In the genomic region with DNA sequence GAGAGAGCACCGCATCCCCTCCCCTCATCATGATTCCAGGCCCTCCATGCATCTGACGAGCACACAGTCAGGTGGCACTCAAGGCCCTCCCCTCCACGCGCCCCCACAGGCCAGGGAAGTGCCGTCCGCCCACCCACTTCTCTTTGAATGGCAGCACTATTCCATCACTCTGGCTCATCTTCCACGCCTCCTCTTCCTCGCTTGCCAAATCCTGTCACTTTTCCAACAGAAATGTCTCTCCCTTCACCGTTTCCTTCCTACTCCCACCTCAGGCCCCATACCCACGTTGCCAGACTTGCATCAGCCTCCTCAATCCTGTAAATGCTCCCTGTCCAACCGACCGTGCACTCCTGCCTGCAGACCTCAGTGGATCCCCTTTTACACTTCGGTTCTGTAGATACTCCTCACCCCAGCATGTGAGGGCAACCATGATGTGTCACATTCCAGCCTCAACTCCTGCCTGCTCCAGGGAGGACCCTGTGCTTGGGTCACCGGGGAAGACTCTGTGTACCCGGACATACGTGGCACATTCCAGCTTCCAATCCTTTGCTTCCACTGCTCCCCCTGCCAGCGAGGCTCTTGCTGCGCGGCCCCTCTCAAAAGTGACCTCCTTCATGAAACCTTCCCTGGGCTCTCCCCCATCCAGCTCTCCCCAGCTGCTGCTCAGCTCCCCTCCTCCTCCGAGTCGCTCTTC, we compare ENCODE assay signal across 25 cellular contexts. TPM values are rescaled to one million over a fixed set of nuclear protein-coding genes. Genes with fewer than 3 reads are reported as not detected.
DNase-seq lines count a peak whose midpoint lies in the region; ATAC-seq and TF ChIP-seq lines count a peak whose summit lies in the region.
"Had no signal": no experiment of that assay in that cellular context is flagged by ENCODE, and none has a peak within 500 bp of the region (broad histone marks: within the 10 kb centered on the region; RNA-seq: fewer than 3 reads in every experiment).

No MANE protein-coding gene starts in this region.

- no peaks in the 10 kb centered on the region for H3K27me3 ChIP-seq in BLaER1 treated with 17β-estradiol and CSF1 and Interleukin-3, amounts not matched to agents 10 nM and 100 nM
- H3K27me3 ChIP-seq in muscle layer of colon (ENCODE audit: control insufficient read depth in 1 of 2, insufficient read depth in 2 of 2, low read length in 2 of 2) (no peaks in the 10 kb centered on the region), stomach smooth muscle (ENCODE audit: control insufficient read depth in 1 of 2, insufficient read depth in 2 of 2, low read length in 2 of 2) (no peaks in the 10 kb centered on the region), MM.1S (replicated peaks; ENCODE audit: insufficient read depth, low read length) (no peaks in the 10 kb centered on the region)
- H3K27me3 ChIP-seq: vagina had no signal

- H3F3A ChIP-seq in MM.1S (ENCODE audit: insufficient read depth, low read length): no peaks in the 10 kb centered on the region

- peak overlapping the region in 6 of 11 experiments; percentile 5 to 95 (median 86); a peak in 8 of 22 replicates for H3K4me2 ChIP-seq in BLaER1 treated with 17β-estradiol and CSF1 and Interleukin-3, amounts not matched to agents 10 nM and 100 nM
- no peak overlapping the region for H3K4me2 ChIP-seq in MM.1S (ENCODE audit: low read depth, low read length)

- H2AFZ ChIP-seq in MM.1S (ENCODE audit: low read length): no peak overlapping the region

- peaks cover 14 to 100% (median 86%) of the 10 kb centered on the region in 10 experiments for H3K4me1 ChIP-seq in BLaER1 treated with 17β-estradiol and CSF1 and Interleukin-3, amounts not matched to agents 10 nM and 100 nM
- H3K4me1 ChIP-seq in muscle layer of colon (ENCODE audit: insufficient read depth, low read length): peaks cover 87% of the 10 kb centered on the region
- peaks cover 98% of the 10 kb centered on the region for H3K4me1 ChIP-seq in stomach smooth muscle (ENCODE audit: control insufficient read depth, insufficient read depth, low read length)
- no peaks in the 10 kb centered on the region for H3K4me1 ChIP-seq in MM.1S (ENCODE audit: low read length)
- H3K4me1 ChIP-seq: psoas muscle had no signal

- H3K36me3 ChIP-seq in BLaER1 treated with 17β-estradiol and CSF1 and Interleukin-3, amounts not matched to agents 10 nM and 100 nM: no peaks in the 10 kb centered on the region
- H3K36me3 ChIP-seq in muscle layer of colon (ENCODE audit: insufficient read depth, low read length) (no peaks in the 10 kb centered on the region), stomach smooth muscle (ENCODE audit: control insufficient read depth in 2 of 2, insufficient read depth in 2 of 2, low read length in 2 of 2) (no peaks in the 10 kb centered on the region), MM.1S (replicated peaks; ENCODE audit: insufficient read depth, low read length) (no peaks in the 10 kb centered on the region)
- H3K36me3 ChIP-seq: vagina had no signal

- H3K27ac ChIP-seq in BLaER1 treated with 17β-estradiol and CSF1 and Interleukin-3, amounts not matched to agents 10 nM and 100 nM: no peak overlapping the region
- H3K27ac ChIP-seq in muscle layer of colon (ENCODE audit: low read depth, low read length) (peak overlapping the region; percentile 41), stomach smooth muscle (ENCODE audit: low read length) (peak overlapping the region; percentile 93), MM.1S (ENCODE audit: low read length) (no peak overlapping the region)
- H3K27ac ChIP-seq: HL-60, psoas muscle, vagina had no signal

- H3K9ac ChIP-seq in BLaER1 treated with 17β-estradiol and CSF1 and Interleukin-3, amounts not matched to agents 10 nM and 100 nM: no peak overlapping the region
- H3K9ac ChIP-seq in muscle layer of colon (ENCODE audit: low read length) (peak overlapping the region; percentile 4), stomach smooth muscle (ENCODE audit: low read length in 2 of 2) (peak overlapping the region in 1 of 2 donors; percentile 36), MM.1S (ENCODE audit: low read length) (no peak overlapping the region)

- no peaks in the 10 kb centered on the region for H4K20me1 ChIP-seq in BLaER1 treated with 17β-estradiol and CSF1 and Interleukin-3, amounts not matched to agents 10 nM and 100 nM
- H4K20me1 ChIP-seq in MM.1S (ENCODE audit: insufficient read depth, low read length): no peaks in the 10 kb centered on the region

- H3K4me1 Mint-ChIP-seq in central memory CD8-positive, alpha-beta T cell: peaks cover 12% of the 10 kb centered on the region
- H3K4me1 Mint-ChIP-seq in natural killer cell treated with Interleukin-12 subunit alpha and Interleukin-12 subunit beta and Interleukin-15 and Interleukin-18, amount 100 ng/mL, for 72 hours (ENCODE audit: low read depth in 2 of 2): no peaks in the 10 kb centered on the region
- peaks cover 5% of the 10 kb centered on the region for H3K4me1 Mint-ChIP-seq in MCF 10A (ENCODE audit: insufficient read depth, unreplicated experiment)
- H3K4me1 Mint-ChIP-seq: activated CD4-positive, alpha-beta T cell treated with anti-CD3 and anti-CD28 coated beads for 36 hours; CD4-positive, CD25-positive, alpha-beta regulatory T cell; naive B cell had no signal

- BruUV-seq in MCF 10A (replicated peaks; lab: Mats Ljungman, UMichigan): no TSS peak

- H3K9me2 ChIP-seq in MM.1S (replicated peaks; ENCODE audit: insufficient read depth, low read length): no peaks in the 10 kb centered on the region

- intact Hi-C loops in MCF 10A (cut with micrococcal nuclease): no loop called here

- H3K9me3 Mint-ChIP-seq in central memory CD8-positive, alpha-beta T cell: no peaks in the 10 kb centered on the region
- H3K9me3 Mint-ChIP-seq in natural killer cell treated with Interleukin-12 subunit alpha and Interleukin-12 subunit beta and Interleukin-15 and Interleukin-18, amount 100 ng/mL, for 72 hours: no peaks in the 10 kb centered on the region
- no peaks in the 10 kb centered on the region for H3K9me3 Mint-ChIP-seq in MCF 10A (ENCODE audit: unreplicated experiment)
- H3K9me3 Mint-ChIP-seq: activated naive CD4-positive, alpha-beta T cell treated with anti-CD3 and anti-CD28 coated beads for 36 hours; dendritic cell treated with granulocyte-macrophage colony-stimulating factor and Interleukin-4, amounts not matched to agents 40 ng/mL and 50 ng/mL, for 4 days; naive B cell; stimulated activated naive CD8-positive, alpha-beta T cell treated with anti-CD3 and anti-CD28 coated beads, Interleukin-15, amount 100 ng/mL, for 72 hours had no signal

- no peaks in the 10 kb centered on the region for H3K36me3 Mint-ChIP-seq in central memory CD8-positive, alpha-beta T cell (ENCODE audit: insufficient read depth)
- no peaks in the 10 kb centered on the region for H3K36me3 Mint-ChIP-seq in natural killer cell treated with Interleukin-12 subunit alpha and Interleukin-12 subunit beta and Interleukin-15 and Interleukin-18, amount 100 ng/mL, for 72 hours
- no peaks in the 10 kb centered on the region for H3K36me3 Mint-ChIP-seq in MCF 10A (ENCODE audit: insufficient read depth, unreplicated experiment)
- H3K36me3 Mint-ChIP-seq: CD4-positive, CD25-positive, alpha-beta regulatory T cell; naive B cell had no signal

- no peaks in the 10 kb centered on the region for H3K27me3 Mint-ChIP-seq in central memory CD8-positive, alpha-beta T cell
- H3K27me3 Mint-ChIP-seq in natural killer cell treated with Interleukin-12 subunit alpha and Interleukin-12 subunit beta and Interleukin-15 and Interleukin-18, amount 100 ng/mL, for 72 hours: no peaks in the 10 kb centered on the region
- peaks cover 47% of the 10 kb centered on the region for H3K27me3 Mint-ChIP-seq in MCF 10A (ENCODE audit: insufficient read depth, unreplicated experiment)
- H3K27me3 Mint-ChIP-seq: activated CD4-positive, alpha-beta T cell treated with anti-CD3 and anti-CD28 coated beads for 36 hours had no signal

- no peak for DNase-seq in central memory CD8-positive, alpha-beta T cell (ENCODE audit: low spot score in 2 of 2)
- DNase-seq in MM.1S: no peak
- DNase-seq in natural killer cell treated with Interleukin-12 subunit alpha and Interleukin-12 subunit beta and Interleukin-15 and Interleukin-18, amount 100 ng/mL, for 72 hours (ENCODE audit: low spot score): no peak
- no peak for DNase-seq in NCI-H2081 (lab: John Stamatoyannopoulos, UW)
- no peak for DNase-seq in MCF 10A (ENCODE audit: unreplicated experiment)
- DNase-seq: activated CD4-positive, alpha-beta T cell treated with anti-CD3 and anti-CD28 coated beads for 36 hours; activated naive CD4-positive, alpha-beta T cell treated with anti-CD3 and anti-CD28 coated beads for 36 hours; activated T-cell treated with anti-CD3 and anti-CD28 coated beads, Interleukin-2, amount 50 U/mL, for 48 hours; CD4-positive, CD25-positive, alpha-beta regulatory T cell; DMS 273 treated with DMSO at 0.1 percent for 48 hours; mammary epithelial cell; naive B cell; NCI-H2107; NCI-H524 treated with DMSO at 0.1 percent for 48 hours; psoas muscle; stimulated activated CD4-positive, alpha-beta T cell treated with anti-CD3 and anti-CD28 coated beads, Interleukin-4, amount 100 ng/mL, for 4 hours; stimulated activated naive CD8-positive, alpha-beta T cell treated with anti-CD3 and anti-CD28 coated beads, Interleukin-15, amount 100 ng/mL, for 72 hours; SW 1271 had no signal

- H3K4me3 Mint-ChIP-seq in central memory CD8-positive, alpha-beta T cell: no peak overlapping the region
- H3K4me3 Mint-ChIP-seq in natural killer cell treated with Interleukin-12 subunit alpha and Interleukin-12 subunit beta and Interleukin-15 and Interleukin-18, amount 100 ng/mL, for 72 hours: no peak overlapping the region
- no peak overlapping the region for H3K4me3 Mint-ChIP-seq in MCF 10A (ENCODE audit: unreplicated experiment)
- H3K4me3 Mint-ChIP-seq: activated CD4-positive, alpha-beta T cell treated with anti-CD3 and anti-CD28 coated beads for 36 hours; activated naive CD4-positive, alpha-beta T cell treated with anti-CD3 and anti-CD28 coated beads for 36 hours; CD4-positive, CD25-positive, alpha-beta regulatory T cell; dendritic cell treated with granulocyte-macrophage colony-stimulating factor and Interleukin-4, amounts not matched to agents 40 ng/mL and 50 ng/mL, for 4 days; naive B cell; stimulated activated naive CD8-positive, alpha-beta T cell treated with anti-CD3 and anti-CD28 coated beads, Interleukin-15, amount 100 ng/mL, for 72 hours had no signal

- no peak overlapping the region for H3K4me3 ChIP-seq in BLaER1 treated with 17β-estradiol and CSF1 and Interleukin-3, amounts not matched to agents 10 nM and 100 nM
- H3K4me3 ChIP-seq in muscle layer of colon (ENCODE audit: low read depth in 1 of 2, low read length in 2 of 2) (no peak overlapping the region), stomach smooth muscle (ENCODE audit: low read length in 2 of 2) (peak overlapping the region in 1 of 2 donors; percentile 44), MM.1S (ENCODE audit: low read length) (no peak overlapping the region)
- H3K4me3 ChIP-seq: psoas muscle, vagina had no signal

- POLR2A ChIA-PET in MCF 10A (lab: Yijun Ruan, JAX): no interaction called here

- peaks cover 0 to 8% (median 0%) of the 10 kb centered on the region in 11 experiments; a peak in 1 of 22 replicates for H3K9me3 ChIP-seq in BLaER1 treated with 17β-estradiol and CSF1 and Interleukin-3, amounts not matched to agents 10 nM and 100 nM (replicated peaks in 1 of 11)
- H3K9me3 ChIP-seq in muscle layer of colon (ENCODE audit: low read length) (no peaks in the 10 kb centered on the region), stomach smooth muscle (ENCODE audit: control insufficient read depth in 2 of 2, low read length in 2 of 2) (no peaks in the 10 kb centered on the region), MM.1S (replicated peaks; ENCODE audit: insufficient read depth, low read length) (no peaks in the 10 kb centered on the region)
- H3K9me3 ChIP-seq: psoas muscle, vagina had no signal

- CTCF ChIA-PET in MCF 10A (lab: Yijun Ruan, JAX): interaction anchor here (0.6 kb wide), 1 partner anchor 9 kb away, joined by 3 read pairs; no protein-coding TSS in a partner anchor

- peak overlapping the region; percentile 8 for H3K27ac Mint-ChIP-seq in central memory CD8-positive, alpha-beta T cell (ENCODE audit: low read depth)
- H3K27ac Mint-ChIP-seq in natural killer cell treated with Interleukin-12 subunit alpha and Interleukin-12 subunit beta and Interleukin-15 and Interleukin-18, amount 100 ng/mL, for 72 hours: no peak overlapping the region
- no peak overlapping the region for H3K27ac Mint-ChIP-seq in MCF 10A (ENCODE audit: low read depth, unreplicated experiment)
- H3K27ac Mint-ChIP-seq: activated CD4-positive, alpha-beta T cell treated with anti-CD3 and anti-CD28 coated beads for 36 hours; activated naive CD4-positive, alpha-beta T cell treated with anti-CD3 and anti-CD28 coated beads for 36 hours; CD4-positive, CD25-positive, alpha-beta regulatory T cell; dendritic cell treated with granulocyte-macrophage colony-stimulating factor and Interleukin-4, amounts not matched to agents 40 ng/mL and 50 ng/mL, for 4 days; stimulated activated naive CD8-positive, alpha-beta T cell treated with anti-CD3 and anti-CD28 coated beads, Interleukin-15, amount 100 ng/mL, for 72 hours had no signal

- TF ChIP-seq CTCF in MM.1S (IDR thresholded peaks at IDR 0.05; ENCODE audit: low read length): no peak
- no peak for TF ChIP-seq CTCF in MCF 10A (IDR thresholded peaks at IDR 0.05; ENCODE audit: unreplicated experiment)

- H3K79me2 ChIP-seq in MM.1S (ENCODE audit: low read length): no peaks in the 10 kb centered on the region

- no peak for ATAC-seq in central memory CD8-positive, alpha-beta T cell (replicated peaks; ENCODE audit: extremely low read depth, poor library complexity, severe bottlenecking)
- no peak for ATAC-seq in natural killer cell treated with Interleukin-12 subunit alpha and Interleukin-12 subunit beta and Interleukin-15 and Interleukin-18, amount 100 ng/mL, for 72 hours
- ATAC-seq: activated CD4-positive, alpha-beta T cell treated with anti-CD3 and anti-CD28 coated beads for 36 hours; stimulated activated naive CD8-positive, alpha-beta T cell treated with anti-CD3 and anti-CD28 coated beads, Interleukin-15, amount 100 ng/mL, for 72 hours had no signal

RNA-seq across cellular contexts. Expression of a gene that starts 29.6 kb away (rescaled TPM):
- not detected for total RNA-seq in natural killer cell treated with Interleukin-12 subunit alpha and Interleukin-12 subunit beta and Interleukin-15 and Interleukin-18, amount 100 ng/mL, for 72 hours
- total RNA-seq in MCF 10A (2022): not detected in 2 replicates
- total RNA-seq: activated CD4-positive, alpha-beta T cell treated with anti-CD3 and anti-CD28 coated beads for 36 hours; activated CD8-positive, alpha-beta memory T cell treated with anti-CD3 and anti-CD28 coated beads for 36 hours; CD4-positive, CD25-positive, alpha-beta regulatory T cell had no signal

Comparison
In these comparisons a context has a peak if more than half of its experiments do, and no peak if none do; other contexts are left out.
1. H3K27ac ChIP-seq: peak in muscle layer of colon (single experiment) and stomach smooth muscle (single experiment); none in BLaER1 treated with 17β-estradiol and CSF1 and Interleukin-3, amounts not matched to agents 10 nM and 100 nM (0 of 11) and MM.1S (single experiment).